In the genomic region with DNA sequence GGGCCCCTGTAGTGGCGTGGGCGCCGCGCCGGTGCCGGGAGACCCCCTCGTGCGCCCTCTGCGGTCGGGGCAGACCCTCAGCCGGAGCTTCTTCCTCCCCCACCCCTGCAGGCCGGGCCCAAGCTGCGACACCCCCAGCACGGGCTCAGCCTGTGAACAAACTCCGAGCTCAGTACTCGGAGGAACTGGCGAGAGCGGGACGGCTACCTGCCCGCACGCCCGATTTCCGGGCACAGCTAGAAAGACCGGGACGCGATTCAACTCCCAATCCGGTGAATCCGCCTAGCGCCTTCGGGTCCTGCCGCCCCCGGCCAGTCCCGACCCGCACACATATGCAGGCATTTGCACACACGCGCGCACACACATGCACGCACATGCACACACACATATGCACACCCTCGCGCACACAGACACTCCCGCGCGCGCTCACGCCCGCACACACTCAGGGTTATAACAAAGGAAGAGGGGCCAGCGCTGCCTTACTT, we compare ENCODE assay signal across 9 cellular contexts. TPM values are rescaled to one million over a fixed set of nuclear protein-coding genes. Genes with fewer than 3 reads are reported as not detected.
DNase-seq lines count a peak whose midpoint lies in the region; ATAC-seq and TF ChIP-seq lines count a peak whose summit lies in the region.
"Had no signal": no experiment of that assay in that cellular context is flagged by ENCODE, and none has a peak within 500 bp of the region (broad histone marks: within the 10 kb centered on the region; RNA-seq: fewer than 3 reads in every experiment).

No MANE protein-coding gene starts in this region.

- POLR2A ChIA-PET in activated CD8-positive, alpha-beta T cell treated with anti-CD3 and anti-CD28 coated beads, Interleukin-2, amount 10 ng/mL, durations not matched to agents 7 days and 5 days (lab: Charles Lee): interaction anchor here (0.8 to 1.2 kb wide), 2 partner anchors 15 to 59 kb away, joined by 3 to 5 read pairs; no protein-coding TSS in a partner anchor

- in situ Hi-C loops in GM13976 (cut with MboI; ENCODE audit: low sequenced_read_pairs, unreplicated experiment): no loop called here

- H3K9me3 ChIP-seq in right cardiac atrium (ENCODE audit: control insufficient read depth, low read length) (no peaks in the 10 kb centered on the region), right atrium auricular region (no peaks in the 10 kb centered on the region), upper lobe of right lung (no peaks in the 10 kb centered on the region)

- 1% methylated on average over 47 of the region's 47 CpGs for WGBS in right cardiac atrium

- no peaks in the 10 kb centered on the region for H3K9me3 Mint-ChIP-seq in activated CD8-positive, alpha-beta T cell treated with anti-CD3 and anti-CD28 coated beads, Interleukin-2, amount 10 ng/mL, durations not matched to agents 7 days and 5 days (ENCODE audit: insufficient read depth)

- H3K36me3 Mint-ChIP-seq in activated CD8-positive, alpha-beta T cell treated with anti-CD3 and anti-CD28 coated beads, Interleukin-2, amount 10 ng/mL, durations not matched to agents 7 days and 5 days (ENCODE audit: low read depth): no peaks in the 10 kb centered on the region

- no peaks in the 10 kb centered on the region for H3K36me3 ChIP-seq in right atrium auricular region
- H3K36me3 ChIP-seq in upper lobe of right lung: no peaks in the 10 kb centered on the region

- CTCF ChIA-PET in activated CD8-positive, alpha-beta T cell treated with anti-CD3 and anti-CD28 coated beads, Interleukin-2, amount 10 ng/mL, durations not matched to agents 7 days and 5 days (lab: Charles Lee): interaction anchor here (0.8 to 3.4 kb wide), 7 partner anchors 20 to 131 kb away, joined by 3 to 16 read pairs (median 3); no protein-coding TSS in a partner anchor

- TF ChIP-seq CTCF in right atrium auricular region (IDR thresholded peaks at IDR 0.05) (no peak), upper lobe of right lung (IDR thresholded peaks at IDR 0.05) (no peak), GM13976 (IDR thresholded peaks at IDR 0.05; ENCODE audit: borderline replicate concordance, control extremely low read depth, extremely low read depth, insufficient read depth, missing control alignments) (no peak)

- ATAC-seq in right cardiac atrium: no peak
- ATAC-seq in activated CD8-positive, alpha-beta T cell treated with anti-CD3 and anti-CD28 coated beads, Interleukin-2, amount 10 ng/mL, durations not matched to agents 7 days and 5 days: no peak
- peak; percentile 53 for ATAC-seq in left colon
- ATAC-seq in upper lobe of right lung: no peak
- ATAC-seq in HG03045 (IDR thresholded peaks at IDR 0.05; ENCODE audit: unreplicated experiment): no peak

- no peak overlapping the region for H3K27ac Mint-ChIP-seq in activated CD8-positive, alpha-beta T cell treated with anti-CD3 and anti-CD28 coated beads, Interleukin-2, amount 10 ng/mL, durations not matched to agents 7 days and 5 days

- H3K4me1 ChIP-seq in right cardiac atrium (ENCODE audit: control insufficient read depth, insufficient read depth, low read length): no peaks in the 10 kb centered on the region
- peaks cover 0 to 26% of the 10 kb centered on the region in 2 donors for H3K4me1 ChIP-seq in right atrium auricular region
- H3K4me1 ChIP-seq in upper lobe of right lung: peaks cover 17% of the 10 kb centered on the region

- H3K27ac ChIP-seq in right cardiac atrium (ENCODE audit: low read length): no peak overlapping the region
- no peak overlapping the region for H3K27ac ChIP-seq in right atrium auricular region
- no peak overlapping the region for H3K27ac ChIP-seq in upper lobe of right lung

- peaks cover 11% of the 10 kb centered on the region for H3K4me1 Mint-ChIP-seq in activated CD8-positive, alpha-beta T cell treated with anti-CD3 and anti-CD28 coated beads, Interleukin-2, amount 10 ng/mL, durations not matched to agents 7 days and 5 days (ENCODE audit: low read depth)

- H3K27me3 ChIP-seq in right cardiac atrium (ENCODE audit: control insufficient read depth, insufficient read depth) (no peaks in the 10 kb centered on the region), right atrium auricular region (peaks cover 18 to 53% of the 10 kb centered on the region in 2 donors), upper lobe of right lung (peaks cover 82% of the 10 kb centered on the region)

- peak overlapping the region; percentile 52 for H3K4me3 Mint-ChIP-seq in activated CD8-positive, alpha-beta T cell treated with anti-CD3 and anti-CD28 coated beads, Interleukin-2, amount 10 ng/mL, durations not matched to agents 7 days and 5 days

- H3K4me3 ChIP-seq in right cardiac atrium (ENCODE audit: low read length) (peak overlapping the region; percentile 8), right atrium auricular region (peak overlapping the region in 1 of 2 donors; percentile 31), upper lobe of right lung (peak overlapping the region; percentile 19)

- intact Hi-C loops in right cardiac atrium (cut with DNase I): no loop called here
- intact Hi-C loops in left colon (cut with DNase I, micrococcal nuclease): no loop called here
- intact Hi-C loops in upper lobe of right lung (cut with DNase I): no loop called here

- peaks cover 73% of the 10 kb centered on the region for H3K27me3 Mint-ChIP-seq in activated CD8-positive, alpha-beta T cell treated with anti-CD3 and anti-CD28 coated beads, Interleukin-2, amount 10 ng/mL, durations not matched to agents 7 days and 5 days (ENCODE audit: low read depth)

- DNase-seq in right cardiac atrium (no peak), right atrium auricular region (ENCODE audit: low spot score) (no peak), left colon (no peak), upper lobe of right lung (no peak), GM13976 (ENCODE audit: low spot score) (no peak), OCI-M1 (lab: John Stamatoyannopoulos, UW) (no peak)
- no peak for DNase-seq in activated CD8-positive, alpha-beta T cell treated with anti-CD3 and anti-CD28 coated beads, Interleukin-2, amount 10 ng/mL, durations not matched to agents 7 days and 5 days

RNA-seq across cellular contexts. Expression of gene BLACAT1, which starts 0.6 kb away (rescaled TPM):
- total RNA-seq in right cardiac atrium (under 1 TPM in 1 of 4 donors, not detected in 3; 0.09 TPM), right atrium auricular region (under 1 TPM; 0.24 to 0.26 TPM), left colon (under 1 TPM; 0.14 to 0.34 TPM), upper lobe of right lung (0.84 TPM)
- 0.07 TPM for polyA plus RNA-seq in right cardiac atrium
- under 1 TPM; 0.16 TPM for total RNA-seq in activated CD8-positive, alpha-beta T cell treated with anti-CD3 and anti-CD28 coated beads, Interleukin-2, amount 10 ng/mL, durations not matched to agents 7 days and 5 days
- total RNA-seq: liver had no signal
- polyA plus RNA-seq: liver had no signal

RNA-seq across cellular contexts. Expression of gene LEMD1, which starts 34.6 kb away (rescaled TPM):
- not detected for total RNA-seq in right cardiac atrium
- polyA plus RNA-seq in right cardiac atrium: not detected
- total RNA-seq in right atrium auricular region: not detected
- under 1 TPM in 1 of 2 experiments, not detected in 1; 0.78 TPM for total RNA-seq in activated CD8-positive, alpha-beta T cell treated with anti-CD3 and anti-CD28 coated beads, Interleukin-2, amount 10 ng/mL, durations not matched to agents 7 days and 5 days
- total RNA-seq in left colon: 1 to 10 TPM in 1 of 2 donors, not detected in 1; 1.1 TPM
- 2.1 TPM for total RNA-seq in upper lobe of right lung
- total RNA-seq: liver had no signal
- polyA plus RNA-seq: liver had no signal

RNA-seq across cellular contexts. Expression of gene CDK18, which starts 48.0 kb away (rescaled TPM):
- total RNA-seq in right cardiac atrium: 100 to 1,000 TPM in 3 of 4 donors, 10 to 100 TPM in 1; 80.2 to 148 (median 141) TPM
- 150 TPM for polyA plus RNA-seq in right cardiac atrium
- 100 to 1,000 TPM in 1 of 2 donors, 10 to 100 TPM in 1; 85.6 to 116 TPM for total RNA-seq in right atrium auricular region
- 1 to 10 TPM; 4.5 to 6.0 TPM for total RNA-seq in activated CD8-positive, alpha-beta T cell treated with anti-CD3 and anti-CD28 coated beads, Interleukin-2, amount 10 ng/mL, durations not matched to agents 7 days and 5 days
- total RNA-seq in left colon: 10 to 100 TPM; 32.6 to 39.2 TPM
- 31.6 TPM for total RNA-seq in upper lobe of right lung
